ENCODE assay signal across 16 cellular contexts in the genomic region with DNA sequence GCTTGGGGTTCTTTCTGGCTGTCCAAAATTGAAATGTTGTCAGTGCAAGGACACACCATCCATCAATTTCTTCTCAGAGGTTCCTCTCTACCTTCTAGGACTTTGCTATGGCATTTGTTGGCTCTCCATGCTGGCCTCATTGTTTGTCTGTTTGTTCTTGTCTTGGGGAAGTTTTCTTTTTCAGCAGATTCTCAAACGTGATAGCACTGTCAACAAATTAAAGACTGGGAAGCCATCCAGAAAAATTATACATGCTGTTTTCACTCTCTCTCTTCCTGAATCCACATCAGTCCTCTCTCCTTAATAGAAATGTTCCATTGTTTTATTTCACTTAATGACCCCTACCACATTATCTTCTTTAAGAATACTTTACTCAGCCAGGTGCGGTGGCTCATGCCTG.
DNase-seq lines count a peak whose midpoint lies in the region; ATAC-seq, FAIRE-seq and TF ChIP-seq lines count a peak whose summit lies in the region.
"Had no signal": no experiment of that assay in that cellular context is flagged by ENCODE, and none has a peak within 500 bp of the region (broad histone marks: within the 10 kb centered on the region; RNA-seq: fewer than 3 reads in every experiment).

No MANE protein-coding gene starts in this region.

- no peaks in the 10 kb centered on the region for H3K9me3 ChIP-seq in parathyroid adenoma (ENCODE audit: control insufficient read depth, low read length)
- H3K9me3 ChIP-seq: BLaER1 treated with 17β-estradiol and CSF1 and Interleukin-3, amounts not matched to agents 10 nM and 100 nM; SJCRH30 had no signal

- no peaks in the 10 kb centered on the region for H3K27me3 ChIP-seq in parathyroid adenoma (ENCODE audit: control insufficient read depth, insufficient read depth, low read length)
- H3K27me3 ChIP-seq: BLaER1 treated with 17β-estradiol and CSF1 and Interleukin-3, amounts not matched to agents 10 nM and 100 nM; SJCRH30 had no signal

- peak overlapping the region; percentile 32 for H3K4me2 ChIP-seq in parathyroid adenoma (ENCODE audit: low read length)
- H3K4me2 ChIP-seq: BLaER1 treated with 17β-estradiol and CSF1 and Interleukin-3, amounts not matched to agents 10 nM and 100 nM had no signal

- H3K27ac ChIP-seq in parathyroid adenoma = no peak overlapping the region
- H3K27ac ChIP-seq: BLaER1 treated with 17β-estradiol and CSF1 and Interleukin-3, amounts not matched to agents 10 nM and 100 nM; RWPE1; SJCRH30 had no signal

- TF ChIP-seq CTCF in parathyroid adenoma (IDR thresholded peaks at IDR 0.05) = no peak

- no peaks in the 10 kb centered on the region for H3K79me2 ChIP-seq in parathyroid adenoma

- no peaks in the 10 kb centered on the region for H3K36me3 ChIP-seq in parathyroid adenoma (ENCODE audit: control insufficient read depth, insufficient read depth, low read length)
- H3K36me3 ChIP-seq: BLaER1 treated with 17β-estradiol and CSF1 and Interleukin-3, amounts not matched to agents 10 nM and 100 nM; SJCRH30 had no signal

- no peak overlapping the region for H2AFZ ChIP-seq in parathyroid adenoma

- DNase-seq in NCI-H1417 (lab: John Stamatoyannopoulos, UW) (peak in 2 of 3 experiments; percentile 12 to 65), NCI-H1417 treated with DMSO at 0.1 percent for 48 hours (lab: John Stamatoyannopoulos, UW) (no peak), NCI-H2081 (lab: John Stamatoyannopoulos, UW) (peak; percentile 25 to 71), NCI-H69 (lab: John Stamatoyannopoulos, UW) (peak; percentile 94), urothelium cell line (ENCODE audit: low spot score) (no peak), iPS-NIHi11 (ENCODE audit: low spot score) (no peak)
- DNase-seq: 8988T, GOT3, NCI-H1694, SJCRH30, SW 1271 had no signal

- H3K4me1 ChIP-seq in parathyroid adenoma = peaks cover 18% of the 10 kb centered on the region
- H3K4me1 ChIP-seq: BLaER1 treated with 17β-estradiol and CSF1 and Interleukin-3, amounts not matched to agents 10 nM and 100 nM had no signal

- FAIRE-seq in urothelium cell line (lab: Jason Lieb, UNC) = no peak
- FAIRE-seq: G401.6 had no signal

- H3K4me3 ChIP-seq in parathyroid adenoma (ENCODE audit: low read depth, low read length) = no peak overlapping the region
- H3K4me3 ChIP-seq: BLaER1 treated with 17β-estradiol and CSF1 and Interleukin-3, amounts not matched to agents 10 nM and 100 nM; SJCRH30 had no signal

- H3K9ac ChIP-seq in parathyroid adenoma = no peak overlapping the region
- H3K9ac ChIP-seq: BLaER1 treated with 17β-estradiol and CSF1 and Interleukin-3, amounts not matched to agents 10 nM and 100 nM had no signal

- no peak for ATAC-seq in HG02885 (IDR thresholded peaks at IDR 0.05; ENCODE audit: poor library complexity, unreplicated experiment)

Comparison
In these comparisons a context has a peak if more than half of its experiments do, and no peak if none do; other contexts are left out.
1. DNase-seq: peak in NCI-H1417 (2 of 3), NCI-H2081 (2 of 2) and NCI-H69 (single experiment); none in NCI-H1417 treated with DMSO at 0.1 percent for 48 hours (single experiment), urothelium cell line (single experiment) and iPS-NIHi11 (single experiment).